8 cellular contexts compared by ENCODE assay signal in the genomic region with DNA sequence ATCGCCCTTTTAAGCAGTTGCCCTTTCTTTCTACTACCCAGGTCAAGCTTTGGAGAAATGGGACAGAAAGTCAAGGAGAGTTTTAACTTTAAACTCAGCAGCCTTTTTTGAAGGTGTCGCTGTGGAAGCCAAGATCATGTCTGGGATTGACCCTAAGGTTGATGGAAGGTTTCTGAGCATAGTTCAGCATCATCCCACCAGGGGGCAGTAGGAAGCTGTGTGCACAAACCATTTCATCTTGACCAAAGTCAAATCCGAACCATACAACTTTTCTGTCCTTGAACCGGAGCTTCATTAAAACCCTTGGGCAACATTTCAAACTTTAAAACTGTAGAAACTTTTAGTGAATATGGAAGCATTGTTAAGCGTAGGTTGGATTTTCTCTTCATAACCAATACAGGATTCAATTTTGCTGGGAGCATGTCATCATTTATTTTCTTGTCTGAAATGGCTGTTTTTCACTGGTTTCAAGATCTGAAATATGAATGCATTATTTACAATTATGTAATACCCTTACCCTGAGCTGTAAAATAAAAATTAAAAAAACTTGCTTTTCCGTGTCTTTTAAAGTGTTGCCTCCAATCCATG.
A peak's percentile ranks its signal among the peaks of the same experiment; 100 is the strongest.
DNase-seq lines count a peak whose midpoint lies in the region; ATAC-seq, FAIRE-seq and TF ChIP-seq lines count a peak whose summit lies in the region.

No MANE protein-coding gene starts in this region.

- no peaks in the 10 kb centered on the region for H3K27me3 Mint-ChIP-seq in activated CD4-positive, alpha-beta T cell treated with anti-CD3 and anti-CD28 coated beads, Interleukin-2, amount 10 ng/mL, durations not matched to agents 24 days and 14 days
- H3K27me3 Mint-ChIP-seq in stimulated activated naive CD8-positive, alpha-beta T cell treated with anti-CD3 and anti-CD28 coated beads, Interleukin-15, amount 100 ng/mL, for 72 hours: no peaks in the 10 kb centered on the region

- DNase-seq in activated CD4-positive, alpha-beta T cell treated with anti-CD3 and anti-CD28 coated beads, Interleukin-2, amount 10 ng/mL, durations not matched to agents 24 days and 14 days: peak; percentile 78
- no peak for DNase-seq in activated CD4-positive, alpha-beta T cell treated with anti-CD3 and anti-CD28 coated beads for 1 hour
- DNase-seq in NCI-H748 (lab: John Stamatoyannopoulos, UW; ENCODE audit: unreplicated experiment) (peak; percentile 13), T47D (ENCODE audit: low read depth in 1 of 2, low spot score in 1 of 2) (peak; percentile 32 to 72), kidney (no peak)
- peak; percentile 13 to 19 for DNase-seq in stimulated activated naive CD8-positive, alpha-beta T cell treated with anti-CD3 and anti-CD28 coated beads, Interleukin-15, amount 100 ng/mL, for 72 hours

- H3K36me3 Mint-ChIP-seq in activated CD4-positive, alpha-beta T cell treated with anti-CD3 and anti-CD28 coated beads, Interleukin-2, amount 10 ng/mL, durations not matched to agents 24 days and 14 days (ENCODE audit: low read depth): no peaks in the 10 kb centered on the region

- no peak overlapping the region for H3K4me3 Mint-ChIP-seq in activated CD4-positive, alpha-beta T cell treated with anti-CD3 and anti-CD28 coated beads, Interleukin-2, amount 10 ng/mL, durations not matched to agents 24 days and 14 days
- H3K4me3 Mint-ChIP-seq in stimulated activated naive CD8-positive, alpha-beta T cell treated with anti-CD3 and anti-CD28 coated beads, Interleukin-15, amount 100 ng/mL, for 72 hours: no peak overlapping the region

- in situ Hi-C loops in T47D (cut with HindIII; ENCODE audit: low pct_unique_long_range_greater_than_20kb, low sequenced_read_pairs): no loop called here

- peak; percentile 89 for TF ChIP-seq CTCF in kidney (IDR thresholded peaks at IDR 0.05; ENCODE audit: borderline replicate concordance, extremely low read depth, insufficient read depth)

- no peaks in the 10 kb centered on the region for H3K36me3 ChIP-seq in kidney (ENCODE audit: control insufficient read depth in 1 of 2, insufficient read depth in 2 of 2, low read length in 2 of 2)

- H3K4me1 ChIP-seq in kidney (ENCODE audit: control insufficient read depth in 1 of 2, insufficient read depth in 1 of 2, low read depth in 1 of 2, low read length in 2 of 2): peaks cover 0 to 2% of the 10 kb centered on the region in 2 donors

- H3K9ac ChIP-seq in kidney (ENCODE audit: low read length in 2 of 2): no peak overlapping the region

- no peak overlapping the region for H3K4me3 ChIP-seq in kidney (ENCODE audit: low read length in 2 of 2)

- ATAC-seq in HG02623 (IDR thresholded peaks at IDR 0.05; ENCODE audit: unreplicated experiment) (peak; percentile 63), GM19463 (IDR thresholded peaks at IDR 0.05; ENCODE audit: unreplicated experiment) (no peak)
- ATAC-seq in stimulated activated naive CD8-positive, alpha-beta T cell treated with anti-CD3 and anti-CD28 coated beads, Interleukin-15, amount 100 ng/mL, for 72 hours: no peak

- FAIRE-seq in kidney (lab: Jason Lieb, UNC): peak; percentile 66

- H3K4me1 Mint-ChIP-seq in activated CD4-positive, alpha-beta T cell treated with anti-CD3 and anti-CD28 coated beads, Interleukin-2, amount 10 ng/mL, durations not matched to agents 24 days and 14 days: no peaks in the 10 kb centered on the region
- H3K4me1 Mint-ChIP-seq in stimulated activated naive CD8-positive, alpha-beta T cell treated with anti-CD3 and anti-CD28 coated beads, Interleukin-15, amount 100 ng/mL, for 72 hours: no peaks in the 10 kb centered on the region

- H3K27ac ChIP-seq in kidney (ENCODE audit: low read depth in 2 of 2, low read length in 2 of 2): no peak overlapping the region

- H3K9me3 Mint-ChIP-seq in activated CD4-positive, alpha-beta T cell treated with anti-CD3 and anti-CD28 coated beads, Interleukin-2, amount 10 ng/mL, durations not matched to agents 24 days and 14 days: no peaks in the 10 kb centered on the region
- H3K9me3 Mint-ChIP-seq in stimulated activated naive CD8-positive, alpha-beta T cell treated with anti-CD3 and anti-CD28 coated beads, Interleukin-15, amount 100 ng/mL, for 72 hours: no peaks in the 10 kb centered on the region

- H3K27ac Mint-ChIP-seq in activated CD4-positive, alpha-beta T cell treated with anti-CD3 and anti-CD28 coated beads, Interleukin-2, amount 10 ng/mL, durations not matched to agents 24 days and 14 days: no peak overlapping the region
- H3K27ac Mint-ChIP-seq in stimulated activated naive CD8-positive, alpha-beta T cell treated with anti-CD3 and anti-CD28 coated beads, Interleukin-15, amount 100 ng/mL, for 72 hours: no peak overlapping the region

- intact Hi-C loops in activated CD4-positive, alpha-beta T cell treated with anti-CD3 and anti-CD28 coated beads, Interleukin-2, amount 10 ng/mL, durations not matched to agents 24 days and 14 days (cut with micrococcal nuclease): loop anchor here (1.0 to 5.0 kb wide), 5 partner anchors 202 to 563 kb away; no protein-coding TSS in a partner anchor
- intact Hi-C loops in kidney (cut with DNase I): loop anchor here (5.0 to 10.0 kb wide), 3 partner anchors 193 to 370 kb away; no protein-coding TSS in a partner anchor

- H3K9me3 ChIP-seq in kidney (ENCODE audit: control insufficient read depth in 1 of 2, low read length in 2 of 2): no peaks in the 10 kb centered on the region

Comparison
In these comparisons a context has a peak if more than half of its experiments do, and no peak if none do; other contexts are left out.
1. DNase-seq: peak in activated CD4-positive, alpha-beta T cell treated with anti-CD3 and anti-CD28 coated beads, Interleukin-2, amount 10 ng/mL, durations not matched to agents 24 days and 14 days (single experiment), NCI-H748 (single experiment), T47D (2 of 2) and stimulated activated naive CD8-positive, alpha-beta T cell treated with anti-CD3 and anti-CD28 coated beads, Interleukin-15, amount 100 ng/mL, for 72 hours (2 of 2); none in activated CD4-positive, alpha-beta T cell treated with anti-CD3 and anti-CD28 coated beads for 1 hour (single experiment) and kidney (single experiment).